8 cellular contexts compared by ENCODE assay signal in genomic region chr12:113358381-113359132, GRCh38. TPM values are rescaled to one million over a fixed set of nuclear protein-coding genes. Genes with fewer than 3 reads are reported as not detected.
DNase-seq lines count a peak whose midpoint lies in the region; ATAC-seq, FAIRE-seq and TF ChIP-seq lines count a peak whose summit lies in the region.

A gene with protein sequence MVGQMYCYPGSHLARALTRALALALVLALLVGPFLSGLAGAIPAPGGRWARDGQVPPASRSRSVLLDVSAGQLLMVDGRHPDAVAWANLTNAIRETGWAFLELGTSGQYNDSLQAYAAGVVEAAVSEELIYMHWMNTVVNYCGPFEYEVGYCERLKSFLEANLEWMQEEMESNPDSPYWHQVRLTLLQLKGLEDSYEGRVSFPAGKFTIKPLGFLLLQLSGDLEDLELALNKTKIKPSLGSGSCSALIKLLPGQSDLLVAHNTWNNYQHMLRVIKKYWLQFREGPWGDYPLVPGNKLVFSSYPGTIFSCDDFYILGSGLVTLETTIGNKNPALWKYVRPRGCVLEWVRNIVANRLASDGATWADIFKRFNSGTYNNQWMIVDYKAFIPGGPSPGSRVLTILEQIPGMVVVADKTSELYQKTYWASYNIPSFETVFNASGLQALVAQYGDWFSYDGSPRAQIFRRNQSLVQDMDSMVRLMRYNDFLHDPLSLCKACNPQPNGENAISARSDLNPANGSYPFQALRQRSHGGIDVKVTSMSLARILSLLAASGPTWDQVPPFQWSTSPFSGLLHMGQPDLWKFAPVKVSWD (plus strand): TSS chr12:113358587. CDS start chr12:113358601, 14 bp downstream.

- no peak for TF ChIP-seq CTCF in D721Med (IDR thresholded peaks at IDR 0.05; ENCODE audit: insufficient read depth, missing control alignments)
- no peak for TF ChIP-seq CTCF in mucosa of descending colon (IDR thresholded peaks at IDR 0.05)

- H3K9me3 ChIP-seq in HUES6 (ENCODE audit: control insufficient read depth, insufficient read depth, low read depth, low read length) (no peaks in the 10 kb centered on the region), mucosa of descending colon (no peaks in the 10 kb centered on the region)

- FAIRE-seq in D721Med (lab: Jason Lieb, UNC) = no peak

- peak within 1 kb of the TSS; percentile 78 for H3K4me3 ChIP-seq in HUES6 (ENCODE audit: low read depth, low read length)
- peak within 1 kb of the TSS; percentile 72 for H3K4me3 ChIP-seq in mucosa of descending colon

- DNase-seq in D721Med (ENCODE audit: insufficient read length, low spot score) (peak; percentile 92), OCI-M1 (lab: John Stamatoyannopoulos, UW) (peak; percentile 97), activated T-cell treated with anti-CD3 and anti-CD28 coated beads for 24 hours (ENCODE audit: low read depth) (peak; percentile 92), epidermal melanocyte (ENCODE audit: insufficient read length, low spot score) (peak; percentile 95), mucosa of descending colon (peak; percentile 96 to 97 (median 97))
- DNase-seq in stimulated activated CD8-positive, alpha-beta memory T cell treated with anti-CD3 and anti-CD28 coated beads, Interleukin-4, amount 100 ng/mL, for 1 hour (ENCODE audit: low read depth in 2 of 2, low spot score in 1 of 2) = peak; percentile 78 to 90

- ATAC-seq in GM21447 (IDR thresholded peaks at IDR 0.05; ENCODE audit: unreplicated experiment) (peak; percentile 82), mucosa of descending colon (peak; percentile 98)

- H3K27ac ChIP-seq in HUES6 (ENCODE audit: low read depth, low read length) = no peak within 1 kb of the TSS

- H3K9ac ChIP-seq in HUES6 (ENCODE audit: low read length) = peak within 1 kb of the TSS; percentile 61

- H3K4me1 ChIP-seq in HUES6 (ENCODE audit: control insufficient read depth, insufficient read depth, low read length) (peaks cover 6% of the 10 kb centered on the region; the same call in 1 of the 2 replicates), mucosa of descending colon (ENCODE audit: low read depth) (no peaks in the 10 kb centered on the region)

- intact Hi-C loops in mucosa of descending colon (cut with DNase I, micrococcal nuclease) = no loop called here

- H3K36me3 ChIP-seq in HUES6 (ENCODE audit: control insufficient read depth, insufficient read depth, low read length) (no peaks in the 10 kb centered on the region), mucosa of descending colon (ENCODE audit: low read depth) (no peaks in the 10 kb centered on the region)

- H3K27me3 ChIP-seq in HUES6 (ENCODE audit: control insufficient read depth, insufficient read depth, low read length) = no peaks in the 10 kb centered on the region

RNA-seq across cellular contexts. Expression of the gene that starts here (rescaled TPM):
- total RNA-seq in mucosa of descending colon = 10 to 100 TPM; 14.3 to 27.8 (median 25.9) TPM
